In genomic region chr4:132056466-132056865, GRCh38 we compare ENCODE assay signal across 21 cellular contexts.
"Had no signal": no experiment of that assay in that cellular context is flagged by ENCODE, and none has a peak within 500 bp of the region (broad histone marks: within the 10 kb centered on the region; RNA-seq: fewer than 3 reads in every experiment).

No MANE protein-coding gene starts in this region.

- H3K27me3 ChIP-seq: gastroesophageal sphincter, heart left ventricle, right lobe of liver, tibial artery had no signal

- H3K27ac ChIP-seq: gastroesophageal sphincter, heart left ventricle, right lobe of liver, skin epidermis, tibial artery had no signal

- ATAC-seq: gastroesophageal sphincter; heart left ventricle; left colon; mucosa of descending colon; right lobe of liver; stimulated activated effector memory CD8-positive, alpha-beta T cell treated with anti-CD3 and anti-CD28 coated beads, Interleukin-12 subunit alpha, Interleukin-12 subunit beta, amount 100 ng/mL, for 72 hours; stimulated activated naive CD8-positive, alpha-beta T cell treated with anti-CD3 and anti-CD28 coated beads, Interleukin-15, amount 100 ng/mL, for 72 hours had no signal

- H3K4me1 ChIP-seq: gastroesophageal sphincter, heart left ventricle, right lobe of liver, tibial artery had no signal

- H3K36me3 ChIP-seq: gastroesophageal sphincter, heart left ventricle, right lobe of liver, tibial artery had no signal

- DNase-seq: activated CD4-positive, alpha-beta memory T cell treated with anti-CD3 and anti-CD28 coated beads for 36 hours; activated CD4-positive, alpha-beta T cell treated with anti-CD3 and anti-CD28 coated beads for 48 hours; activated naive CD4-positive, alpha-beta T cell treated with Interleukin-2 at 50 U/mL for 16 hours; activated naive CD8-positive, alpha-beta T cell treated with anti-CD3 and anti-CD28 coated beads for 36 hours; activated T-cell treated with anti-CD3 and anti-CD28 coated beads, Interleukin-2, amount 50 U/mL, for 48 hours; amniotic stem cell; central memory CD4-positive, alpha-beta T cell; effector memory CD4-positive, alpha-beta T cell; heart left ventricle; left colon; mucosa of descending colon; naive B cell; nucleus accumbens; posterior cingulate gyrus; right lobe of liver; stimulated activated CD4-positive, alpha-beta T cell treated with anti-CD3 and anti-CD28 coated beads, Interleukin-2, amount 100 ng/mL, for 24 hours; stimulated activated naive CD8-positive, alpha-beta T cell treated with anti-CD3 and anti-CD28 coated beads, Interleukin-15, amount 100 ng/mL, for 72 hours; tibial artery had no signal

- H3K4me3 ChIP-seq: gastroesophageal sphincter, heart left ventricle, mucosa of descending colon, right lobe of liver, skin epidermis, tibial artery had no signal

- H3K9me3 ChIP-seq: right lobe of liver, tibial artery had no signal
